10 cellular contexts compared by ENCODE assay signal in genomic region chr17:32558997-32559650, GRCh38.
A peak's percentile ranks its signal among the peaks of the same experiment; 100 is the strongest.
DNase-seq lines count a peak whose midpoint lies in the region; ATAC-seq, FAIRE-seq and TF ChIP-seq lines count a peak whose summit lies in the region.
"Had no signal": no experiment of that assay in that cellular context is flagged by ENCODE, and none has a peak within 500 bp of the region (broad histone marks: within the 10 kb centered on the region; RNA-seq: fewer than 3 reads in every experiment).

No MANE protein-coding gene starts in this region.

- no peak for TF ChIP-seq CTCF in HepG2 (CRISPR knock-in tag; IDR thresholded peaks at IDR 0.05)
- no peak for TF ChIP-seq CTCF in PC-9 (conservative IDR thresholded peaks at IDR 0.05)
- no peak for TF ChIP-seq CTCF in left lung (IDR thresholded peaks at IDR 0.05)

- H3K4me1 Mint-ChIP-seq in effector memory CD8-positive, alpha-beta T cell (ENCODE audit: low read depth in 2 of 2), result peaks cover 8 to 20% of the 10 kb centered on the region in 2 donors

- BruUV-seq in HepG2 (replicated peaks; lab: Mats Ljungman, UMichigan) (no TSS peak), PC-9 (replicated peaks; lab: Mats Ljungman, UMichigan) (no TSS peak)

- H3K27me3 Mint-ChIP-seq in effector memory CD8-positive, alpha-beta T cell, result no peaks in the 10 kb centered on the region

- H2AFZ ChIP-seq in HepG2 (ENCODE audit: low read length), result no peak overlapping the region
- H2AFZ ChIP-seq in PC-9, result no peak overlapping the region

- H3K4me3 Mint-ChIP-seq in effector memory CD8-positive, alpha-beta T cell, result peak overlapping the region; percentile 49 to 70

- DNase-seq in effector memory CD8-positive, alpha-beta T cell, result no peak
- no peak for DNase-seq in HepG2 (ENCODE audit: low spot score)
- DNase-seq in stimulated activated CD4-positive, alpha-beta T cell treated with anti-CD3 and anti-CD28 coated beads, Interleukin-4, amount 100 ng/mL, for 4 hours, result no peak
- DNase-seq in PC-9, result no peak
- DNase-seq in left lung, result no peak
- DNase-seq: NCI-H1930 had no signal

- H3K9me3 ChIP-seq in HepG2 (ENCODE audit: low read length), result no peaks in the 10 kb centered on the region
- no peaks in the 10 kb centered on the region for H3K9me3 ChIP-seq in PC-9 (ENCODE audit: insufficient read depth, low read depth)
- no peaks in the 10 kb centered on the region for H3K9me3 ChIP-seq in left lung

- TF ChIP-seq RAD21 in HepG2 (CRISPR knock-in tag; IDR thresholded peaks at IDR 0.05), result no peak

- peak overlapping the region in 1 of 2 donors; percentile 55 for H3K27ac Mint-ChIP-seq in effector memory CD8-positive, alpha-beta T cell

- H3K27me3 ChIP-seq in HepG2 (ENCODE audit: control insufficient read depth in 1 of 2, insufficient read depth in 2 of 2, low read length in 2 of 2), result no peaks in the 10 kb centered on the region; a peak in 1 of 5 replicates
- H3K27me3 ChIP-seq in PC-9 (ENCODE audit: insufficient read depth, low read depth), result no peaks in the 10 kb centered on the region
- no peaks in the 10 kb centered on the region for H3K27me3 ChIP-seq in left lung

- H3K36me3 ChIP-seq in HepG2 (replicated peaks in 1 of 2; ENCODE audit: control insufficient read depth in 1 of 2, insufficient read depth in 2 of 2, low read length in 2 of 2) (no peaks in the 10 kb centered on the region), PC-9 (ENCODE audit: low read depth) (no peaks in the 10 kb centered on the region), left lung (no peaks in the 10 kb centered on the region)

- H3K9ac ChIP-seq in HepG2 (ENCODE audit: insufficient read depth, low read depth, low read length), result no peak overlapping the region

- H3K4me1 ChIP-seq in HepG2 (ENCODE audit: insufficient read depth, low read length) (no peaks in the 10 kb centered on the region), PC-9 (replicated peaks; ENCODE audit: insufficient read depth) (no peaks in the 10 kb centered on the region), left lung (no peaks in the 10 kb centered on the region)

- H3K36me3 Mint-ChIP-seq in effector memory CD8-positive, alpha-beta T cell (ENCODE audit: insufficient read depth), result no peaks in the 10 kb centered on the region

- in situ Hi-C loops in HepG2 (cut with HindIII; ENCODE audit: extremely low pct_ligation_motif_present, low pct_unique_long_range_greater_than_20kb), result no loop called here

- FAIRE-seq in HepG2 (lab: Jason Lieb, UNC), result no peak
- FAIRE-seq: endometrium had no signal

- intact Hi-C loops in HepG2 (cut with micrococcal nuclease; ENCODE audit: unreplicated experiment), result no loop called here
- intact Hi-C loops in PC-9 (cut with micrococcal nuclease; ENCODE audit: unreplicated experiment), result no loop called here
- intact Hi-C loops in left lung (cut with DNase I), result no loop called here

- H3K27ac ChIP-seq in HepG2 (ENCODE audit: extremely low read length, insufficient read depth, low read length) (no peak overlapping the region), PC-9 (no peak overlapping the region), left lung (no peak overlapping the region)

- 94% methylated on average over 4 of the region's 4 CpGs for WGBS in HepG2 (ENCODE audit: low lambda C conversion rate)

- TF ChIP-seq POLR2A in HepG2 (IDR thresholded peaks at IDR 0.05; ENCODE audit: insufficient read depth in 1 of 2, low read depth in 2 of 2, low read length in 2 of 2), result no peak

- H3K9me3 Mint-ChIP-seq in effector memory CD8-positive, alpha-beta T cell, result no peaks in the 10 kb centered on the region

- CTCF ChIA-PET in HepG2 (lab: Yijun Ruan, JAX; ENCODE audit: low intra/inter-chr PET ratio, low total read pairs), result no interaction called here
- CTCF ChIA-PET in PC-9 (lab: Charles Lee), result no interaction called here

- H3F3A ChIP-seq in PC-9 (ENCODE audit: insufficient read depth, low read depth), result no peaks in the 10 kb centered on the region

- H3K4me3 ChIP-seq in HepG2 (replicated peaks in 1 of 3; ENCODE audit: insufficient read depth in 1 of 3, low read depth in 2 of 3, low read length in 3 of 3) (no peak overlapping the region), PC-9 (no peak overlapping the region), left lung (no peak overlapping the region)

- H3K79me2 ChIP-seq in HepG2 (ENCODE audit: insufficient read depth, low read length) (no peaks in the 10 kb centered on the region), PC-9 (ENCODE audit: low read depth) (no peaks in the 10 kb centered on the region)

- POLR2A ChIA-PET in HepG2 (lab: Yijun Ruan, JAX), result no interaction called here
- POLR2A ChIA-PET in PC-9 (lab: Charles Lee; ENCODE audit: unreplicated experiment), result no interaction called here

- no peak for TF ChIP-seq EP300 in HepG2 (IDR thresholded peaks at IDR 0.05; ENCODE audit: low read depth in 2 of 2, low read length in 2 of 2)
- no peak for TF ChIP-seq EP300 in HepG2 (CRISPR knock-in tag; IDR thresholded peaks at IDR 0.05; ENCODE audit: borderline replicate concordance)

- H3K4me2 ChIP-seq in HepG2 (ENCODE audit: low read depth, low read length) (no peak overlapping the region), PC-9 (no peak overlapping the region)

- H4K20me1 ChIP-seq in HepG2 (ENCODE audit: insufficient read depth, low read length) (no peaks in the 10 kb centered on the region), PC-9 (ENCODE audit: insufficient read depth) (no peaks in the 10 kb centered on the region)

- H3K9me2 ChIP-seq in PC-9 (ENCODE audit: insufficient read depth), result no peaks in the 10 kb centered on the region

- ATAC-seq in GM18502 (IDR thresholded peaks at IDR 0.05; ENCODE audit: poor library complexity, unreplicated experiment) (peak; percentile 84), GM21381 (IDR thresholded peaks at IDR 0.05; ENCODE audit: unreplicated experiment) (peak; percentile 81), HG03439 (IDR thresholded peaks at IDR 0.05; ENCODE audit: unreplicated experiment) (peak; percentile 73), HepG2 (no peak), left lung (no peak)
- ATAC-seq in effector memory CD8-positive, alpha-beta T cell (replicated peaks), result no peak

TF ChIP-seq in HepG2, 621 proteins besides CTCF, POLR2A, EP300 and RAD21:
- TF ChIP-seq DMAP1 (CRISPR knock-in tag; IDR thresholded peaks at IDR 0.05) (no peak), GATAD1 (CRISPR knock-in tag; IDR thresholded peaks at IDR 0.05) (no peak), NPAS2 (CRISPR knock-in tag; IDR thresholded peaks at IDR 0.05; ENCODE audit: borderline replicate concordance) (no peak), SATB2 (CRISPR knock-in tag; IDR thresholded peaks at IDR 0.05) (no peak), RNF2 (conservative IDR thresholded peaks at IDR 0.05; ENCODE audit: low read depth) (no peak), ZNF329 (CRISPR knock-in tag; IDR thresholded peaks at IDR 0.05; ENCODE audit: low read depth) (no peak), ATF2 (CRISPR knock-in tag; IDR thresholded peaks at IDR 0.05) (no peak), SP2 (CRISPR knock-in tag; IDR thresholded peaks at IDR 0.05) (no peak), MXD4 (CRISPR knock-in tag; IDR thresholded peaks at IDR 0.05) (no peak), SMAD1 (CRISPR knock-in tag; IDR thresholded peaks at IDR 0.05; ENCODE audit: borderline replicate concordance, low read depth) (no peak), BCL6 (CRISPR knock-in tag; IDR thresholded peaks at IDR 0.05) (no peak), MAFG (CRISPR knock-in tag; IDR thresholded peaks at IDR 0.05) (no peak), ZSCAN9 (CRISPR knock-in tag; IDR thresholded peaks at IDR 0.05; ENCODE audit: borderline replicate concordance) (no peak), ZNF644 (CRISPR knock-in tag; IDR thresholded peaks at IDR 0.05; ENCODE audit: low read depth) (no peak), ZBTB46 (CRISPR knock-in tag; IDR thresholded peaks at IDR 0.05; ENCODE audit: borderline replicate concordance) (no peak), DR1 (CRISPR knock-in tag; IDR thresholded peaks at IDR 0.05) (no peak), PAF1 (CRISPR knock-in tag; IDR thresholded peaks at IDR 0.05) (no peak), E2F1 (CRISPR knock-in tag; IDR thresholded peaks at IDR 0.05) (no peak)
TF ChIP-seq in HepG2: peak in this region for 0.

Comparison
In these comparisons a context has a peak if more than half of its experiments do, and no peak if none do; other contexts are left out.
1. ATAC-seq: peak in GM18502 (single experiment), GM21381 (single experiment) and HG03439 (single experiment); none in effector memory CD8-positive, alpha-beta T cell (single experiment), HepG2 (single experiment) and left lung (single experiment).